ENCODE assay signal across 8 cellular contexts in genomic region chr12:7017870-7018349, GRCh38. TPM values are rescaled to one million over a fixed set of nuclear protein-coding genes. Genes with fewer than 3 reads are reported as not detected.
DNase-seq lines count a peak whose midpoint lies in the region; ATAC-seq and TF ChIP-seq lines count a peak whose summit lies in the region.

No MANE protein-coding gene starts in this region.

- DNase-seq in activated T-cell treated with anti-CD3 and anti-CD28 coated beads, Interleukin-2, amount 50 U/mL, for 24 hours: no peak
- DNase-seq in activated T-cell treated with anti-CD3 and anti-CD28 coated beads, Interleukin-2, amount 50 U/mL, for 48 hours: no peak
- DNase-seq in OCI-LY7 (ENCODE audit: low spot score) (no peak), COR-L47 (lab: John Stamatoyannopoulos, UW) (no peak)

- H3K27ac Mint-ChIP-seq in activated T-cell treated with anti-CD3 and anti-CD28 coated beads, Interleukin-2, amount 50 U/mL, for 24 hours: peak overlapping the region; percentile 97

- intact Hi-C loops in OCI-LY7 (cut with micrococcal nuclease; ENCODE audit: unreplicated experiment): loop anchor here (1.0 to 5.0 kb wide), 3 partner anchors 74 to 145 kb away; partner anchors contain the start of genes C12orf57, C1RL and SPSB2

- H3K9ac ChIP-seq in duodenal mucosa (ENCODE audit: low read depth in 1 of 2, low read length in 2 of 2): peak overlapping the region; percentile 92 to 93

- H3K4me3 Mint-ChIP-seq in activated T-cell treated with anti-CD3 and anti-CD28 coated beads, Interleukin-2, amount 50 U/mL, for 24 hours: peak overlapping the region; percentile 88

- CTCF ChIA-PET in OCI-LY7 (lab: Charles Lee; ENCODE audit: unreplicated experiment): interaction anchor here (0.6 to 1.3 kb wide), 3 partner anchors 19 to 625 kb away, joined by 3 to 4 read pairs (median 3); no protein-coding TSS in a partner anchor

- peak overlapping the region; percentile 66; the same call in 1 of the 2 replicates for H2AFZ ChIP-seq in OCI-LY7 (ENCODE audit: low read length)

- H3K9me3 ChIP-seq in OCI-LY7 (ENCODE audit: low read length): no peaks in the 10 kb centered on the region
- no peaks in the 10 kb centered on the region for H3K9me3 ChIP-seq in duodenal mucosa (ENCODE audit: control insufficient read depth in 1 of 2, low read length in 2 of 2)
- no peaks in the 10 kb centered on the region for H3K9me3 ChIP-seq in muscle layer of duodenum (ENCODE audit: control insufficient read depth in 1 of 2, low read length in 2 of 2)

- ATAC-seq in HG02870 (IDR thresholded peaks at IDR 0.05; ENCODE audit: unreplicated experiment) (peak; percentile 23), HG03457 (IDR thresholded peaks at IDR 0.05; ENCODE audit: unreplicated experiment) (no peak)

- peak overlapping the region; percentile 78 for H3K27ac ChIP-seq in OCI-LY7 (ENCODE audit: low read depth, low read length, poor library complexity, severe bottlenecking)
- H3K27ac ChIP-seq in duodenal mucosa (ENCODE audit: low read depth, low read length): peak overlapping the region; percentile 85
- H3K27ac ChIP-seq in muscle layer of duodenum (ENCODE audit: low read length): peak overlapping the region; percentile 84

- peaks cover 23% of the 10 kb centered on the region; the same call in 1 of the 2 replicates for H3K36me3 ChIP-seq in OCI-LY7 (ENCODE audit: insufficient read depth, low read length)
- peaks cover 11 to 16% of the 10 kb centered on the region in 2 donors for H3K36me3 ChIP-seq in duodenal mucosa (ENCODE audit: control insufficient read depth in 1 of 2, insufficient read depth in 2 of 2, low read length in 2 of 2)
- H3K36me3 ChIP-seq in muscle layer of duodenum (ENCODE audit: control insufficient read depth in 1 of 2, insufficient read depth in 2 of 2, low read length in 2 of 2): peaks cover 0 to 7% of the 10 kb centered on the region in 2 donors

- no TSS peak for BruUV-seq in OCI-LY7 (replicated peaks; lab: Mats Ljungman, UMichigan)

- no peak for TF ChIP-seq CTCF in OCI-LY7 (conservative IDR thresholded peaks at IDR 0.05; ENCODE audit: low read length)

- POLR2A ChIA-PET in OCI-LY7 (lab: Charles Lee): interaction anchor here (0.6 to 2.6 kb wide), 12 partner anchors 8 to 529 kb away, joined by 3 to 10 read pairs (median 4); partner anchors contain the start of genes C12orf57, RNU7-1 and SPSB2

- peaks cover 39% of the 10 kb centered on the region for H3K4me1 Mint-ChIP-seq in activated T-cell treated with anti-CD3 and anti-CD28 coated beads, Interleukin-2, amount 50 U/mL, for 24 hours (ENCODE audit: low read depth)

- H3K9me2 ChIP-seq in OCI-LY7 (ENCODE audit: insufficient read depth, low read length): no peaks in the 10 kb centered on the region

- H3K4me2 ChIP-seq in OCI-LY7 (ENCODE audit: low read length): peak overlapping the region; percentile 89

- H3K36me3 Mint-ChIP-seq in activated T-cell treated with anti-CD3 and anti-CD28 coated beads, Interleukin-2, amount 50 U/mL, for 24 hours (ENCODE audit: low read depth): peaks cover 42% of the 10 kb centered on the region

- H3K79me2 ChIP-seq in OCI-LY7 (ENCODE audit: insufficient read depth, low read depth, low read length): peaks cover 22% of the 10 kb centered on the region; the same call in 1 of the 2 replicates

- H3K4me1 ChIP-seq in OCI-LY7 (ENCODE audit: insufficient read depth, low read length, poor library complexity, severe bottlenecking): peaks cover 26% of the 10 kb centered on the region
- peaks cover 41 to 48% of the 10 kb centered on the region in 2 donors for H3K4me1 ChIP-seq in duodenal mucosa (ENCODE audit: control insufficient read depth in 1 of 2, insufficient read depth in 2 of 2, low read length in 2 of 2)
- peaks cover 4 to 14% of the 10 kb centered on the region in 2 donors for H3K4me1 ChIP-seq in muscle layer of duodenum (ENCODE audit: control insufficient read depth in 1 of 2, insufficient read depth in 2 of 2, low read length in 2 of 2)

- no peaks in the 10 kb centered on the region for H3K27me3 Mint-ChIP-seq in activated T-cell treated with anti-CD3 and anti-CD28 coated beads, Interleukin-2, amount 50 U/mL, for 24 hours

- H3K27me3 ChIP-seq in duodenal mucosa (ENCODE audit: control insufficient read depth in 1 of 2, insufficient read depth in 2 of 2, low read length in 2 of 2) (no peaks in the 10 kb centered on the region), muscle layer of duodenum (ENCODE audit: low read depth, low read length) (no peaks in the 10 kb centered on the region)

- peak overlapping the region; percentile 82 for H3K4me3 ChIP-seq in OCI-LY7 (ENCODE audit: low read depth, low read length, poor library complexity, severe bottlenecking)
- peak overlapping the region; percentile 89 to 93 for H3K4me3 ChIP-seq in duodenal mucosa (ENCODE audit: low read depth in 1 of 2, low read length in 2 of 2)
- peak overlapping the region; percentile 85 to 87 for H3K4me3 ChIP-seq in muscle layer of duodenum (ENCODE audit: low read depth in 1 of 2, low read length in 2 of 2)

- no peaks in the 10 kb centered on the region for H3K9me3 Mint-ChIP-seq in activated T-cell treated with anti-CD3 and anti-CD28 coated beads, Interleukin-2, amount 50 U/mL, for 24 hours

- H4K20me1 ChIP-seq in OCI-LY7 (ENCODE audit: insufficient read depth, low read length): no peaks in the 10 kb centered on the region

RNA-seq across cellular contexts. Expression of gene LPCAT3, which starts 0.4 kb away (rescaled TPM):
- 11.6 and 17.4 TPM in 2 replicates for total RNA-seq in OCI-LY7 (2014; rRNA removed; shearing (Covaris generic))
- 29.7 TPM in 2 replicates for total RNA-seq in OCI-LY7 (2022)

RNA-seq across cellular contexts. Expression of gene C1S, which starts 42.6 kb away (rescaled TPM):
- 5.2 and 9.8 TPM in 2 replicates for total RNA-seq in OCI-LY7 (2014; rRNA removed; shearing (Covaris generic))
- 3.6 and 5.2 TPM in 2 replicates for total RNA-seq in OCI-LY7 (2022)

RNA-seq across cellular contexts. Expression of gene EMG1, which starts 47.2 kb away (rescaled TPM):
- total RNA-seq in OCI-LY7 (2014; rRNA removed; shearing (Covaris generic)): 60.4 and 61.7 TPM in 2 replicates
- total RNA-seq in OCI-LY7 (2022): 82.7 and 99.0 TPM in 2 replicates

RNA-seq across cellular contexts. Expression of gene PHB2, which starts 47.4 kb away (rescaled TPM):
- 330 and 358 TPM in 2 replicates for total RNA-seq in OCI-LY7 (2014; rRNA removed; shearing (Covaris generic))
- total RNA-seq in OCI-LY7 (2022): 379 and 412 TPM in 2 replicates
